Comparison of ENCODE assay signal across 9 cellular contexts in the genomic region with DNA sequence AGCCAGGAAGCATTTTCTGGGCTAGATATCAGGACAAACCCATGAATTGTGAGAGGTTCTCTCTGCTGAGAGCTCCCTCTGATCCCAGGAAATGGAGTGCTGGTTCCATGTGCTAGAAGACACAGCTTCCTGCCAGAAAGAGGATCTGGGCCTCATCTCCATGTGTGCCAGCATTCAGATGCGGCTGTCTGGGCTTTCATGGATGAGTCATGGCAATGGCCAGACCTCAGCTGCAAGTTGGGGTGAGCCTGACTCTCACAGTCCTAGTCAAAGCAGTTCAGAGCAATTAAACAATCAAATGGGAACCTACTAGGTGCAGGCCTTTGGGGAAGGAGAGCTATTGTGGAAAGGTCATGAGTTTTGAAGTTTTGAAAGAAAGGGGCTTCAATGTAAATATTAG.
A peak's percentile ranks its signal among the peaks of the same experiment; 100 is the strongest.
DNase-seq lines count a peak whose midpoint lies in the region; ATAC-seq, FAIRE-seq and TF ChIP-seq lines count a peak whose summit lies in the region.
"Had no signal": no experiment of that assay in that cellular context is flagged by ENCODE, and none has a peak within 500 bp of the region (broad histone marks: within the 10 kb centered on the region; RNA-seq: fewer than 3 reads in every experiment).

No MANE protein-coding gene starts in this region.

- DNase-seq in KBM-7 (peak; percentile 49), astrocyte (ENCODE audit: low read depth) (peak; percentile 87), kidney glomerular epithelial cell (lab: John Stamatoyannopoulos, UW) (peak; percentile 22), testis (peak; percentile 23), middle frontal gyrus (ENCODE audit: extremely low spot score, low spot score) (no peak), D721Med (ENCODE audit: insufficient read length, low spot score) (no peak)
- DNase-seq: T-helper 17 cell had no signal

- no peak for TF ChIP-seq POLR2A in testis (IDR thresholded peaks at IDR 0.05)

- no peak for FAIRE-seq in astrocyte (lab: Jason Lieb, UNC)
- FAIRE-seq in D721Med (lab: Jason Lieb, UNC), result no peak

- H3K9me3 Mint-ChIP-seq in astrocyte (ENCODE audit: unreplicated experiment), result no peaks in the 10 kb centered on the region

- peaks cover 12% of the 10 kb centered on the region for H3K4me1 Mint-ChIP-seq in astrocyte (ENCODE audit: low read depth, unreplicated experiment)

- peaks cover 5% of the 10 kb centered on the region for H3K36me3 Mint-ChIP-seq in astrocyte (ENCODE audit: low read depth, unreplicated experiment)

- no peaks in the 10 kb centered on the region for H3K36me3 ChIP-seq in astrocyte (ENCODE audit: insufficient read depth, low read length)
- no peaks in the 10 kb centered on the region for H3K36me3 ChIP-seq in testis (ENCODE audit: low read depth, missing control alignments)

- no peaks in the 10 kb centered on the region for H4K20me1 ChIP-seq in astrocyte (ENCODE audit: insufficient read depth, low read length)

- peak overlapping the region; percentile 13 for H3K4me2 ChIP-seq in astrocyte (ENCODE audit: low read length)

- H3K27me3 ChIP-seq in astrocyte (ENCODE audit: insufficient read depth, low read length), result no peaks in the 10 kb centered on the region
- H3K27me3 ChIP-seq in testis, result no peaks in the 10 kb centered on the region

- H3K27ac Mint-ChIP-seq in astrocyte (ENCODE audit: unreplicated experiment), result peak overlapping the region; percentile 96
- H3K27ac Mint-ChIP-seq: T-helper 17 cell had no signal

- no peak overlapping the region for H3K4me3 Mint-ChIP-seq in astrocyte (ENCODE audit: unreplicated experiment)
- H3K4me3 Mint-ChIP-seq: T-helper 17 cell had no signal

- no peak for ATAC-seq in GM19328 (IDR thresholded peaks at IDR 0.05; ENCODE audit: unreplicated experiment)
- ATAC-seq in GM19463 (IDR thresholded peaks at IDR 0.05; ENCODE audit: unreplicated experiment), result no peak
- ATAC-seq: T-helper 17 cell had no signal

- H3K79me2 ChIP-seq in astrocyte (ENCODE audit: insufficient read depth, low read length), result no peaks in the 10 kb centered on the region

- intact Hi-C loops in testis (cut with DNase I; ENCODE audit: low total_unique reads), result no loop called here

- H3K9ac ChIP-seq in astrocyte (ENCODE audit: low read length), result no peak overlapping the region

- in situ Hi-C loops in KBM-7 (cut with MboI; ENCODE audit: low pct_unique_long_range_greater_than_20kb, low sequenced_read_pairs), result no loop called here

- H3K4me1 ChIP-seq in astrocyte (ENCODE audit: insufficient read depth, low read length) (peaks cover 9% of the 10 kb centered on the region), testis (no peaks in the 10 kb centered on the region)

- H3K4me3 ChIP-seq in astrocyte (ENCODE audit: insufficient read depth, low read depth, low read length), result no peak overlapping the region
- no peak overlapping the region for H3K4me3 ChIP-seq in testis

- H2AFZ ChIP-seq in astrocyte (ENCODE audit: low read depth, low read length), result peak overlapping the region; percentile 72

- peaks cover 8% of the 10 kb centered on the region for H3K27me3 Mint-ChIP-seq in astrocyte (ENCODE audit: low read depth, unreplicated experiment)
- H3K27me3 Mint-ChIP-seq: T-helper 17 cell had no signal

- H3K9me3 ChIP-seq in astrocyte (ENCODE audit: insufficient read depth, low read depth, low read length), result no peaks in the 10 kb centered on the region
- no peaks in the 10 kb centered on the region for H3K9me3 ChIP-seq in testis

- WGBS in testis, 2 donors, result 45 to 58% methylated on average over 1 of the region's 1 CpG

- H3K27ac ChIP-seq in astrocyte (ENCODE audit: low read depth, low read length) (peak overlapping the region; percentile 17), testis (no peak overlapping the region)

- no peak for TF ChIP-seq CTCF in astrocyte (IDR thresholded peaks at IDR 0.05; ENCODE audit: insufficient read depth, low read depth, low read length)
- no peak for TF ChIP-seq CTCF in testis (IDR thresholded peaks at IDR 0.05)
- no peak for TF ChIP-seq CTCF in D721Med (IDR thresholded peaks at IDR 0.05; ENCODE audit: insufficient read depth, missing control alignments)

Comparison
In these comparisons a context has a peak if more than half of its experiments do, and no peak if none do; other contexts are left out.
1. DNase-seq: peak in KBM-7 (single experiment), astrocyte (single experiment), kidney glomerular epithelial cell (single experiment) and testis (single experiment); none in middle frontal gyrus (single experiment) and D721Med (single experiment).